In genomic region chr14:34220311-34220710, GRCh38 we compare ENCODE assay signal across 21 cellular contexts.
"Had no signal": no experiment of that assay in that cellular context is flagged by ENCODE, and none has a peak within 500 bp of the region (broad histone marks: within the 10 kb centered on the region; RNA-seq: fewer than 3 reads in every experiment).

No MANE protein-coding gene starts in this region.

- ATAC-seq: body of pancreas had no signal

- H3K36me3 Mint-ChIP-seq: activated naive CD4-positive, alpha-beta T cell treated with anti-CD3 and anti-CD28 coated beads, Interleukin-2, amount 50 U/mL, for 24 hours had no signal

- H3K4me1 ChIP-seq: ascending aorta, Peyer's patch had no signal

- H3K27me3 ChIP-seq: ascending aorta, body of pancreas, cardiac muscle cell, Peyer's patch had no signal

- H3K9me3 ChIP-seq: ascending aorta, body of pancreas, Peyer's patch had no signal

- H3K9me3 Mint-ChIP-seq: activated CD4-positive, alpha-beta memory T cell treated with anti-CD3 and anti-CD28 coated beads, Interleukin-2, amount 10 ng/mL, durations not matched to agents 7 days and 5 days; activated naive CD4-positive, alpha-beta T cell treated with anti-CD3 and anti-CD28 coated beads, Interleukin-2, amount 50 U/mL, for 24 hours had no signal

- H3K4me3 Mint-ChIP-seq: activated CD4-positive, alpha-beta memory T cell treated with anti-CD3 and anti-CD28 coated beads, Interleukin-2, amount 10 ng/mL, durations not matched to agents 7 days and 5 days; activated CD4-positive, alpha-beta T cell treated with anti-CD3 and anti-CD28 coated beads for 36 hours; activated naive CD4-positive, alpha-beta T cell treated with anti-CD3 and anti-CD28 coated beads, Interleukin-2, amount 50 U/mL, for 24 hours had no signal

- DNase-seq: activated CD4-positive, alpha-beta T cell treated with anti-CD3 and anti-CD28 coated beads, Interleukin-2, amount 50 U/mL, for 1 hour; activated CD4-positive, CD25-positive, alpha-beta regulatory T cell; amniotic stem cell; body of pancreas; IMR-90; NCI-H1105 treated with DMSO at 0.1 percent for 48 hours; NCI-H1436 treated with DMSO at 0.1 percent for 48 hours; NCI-H187; NCI-H2081; NCI-H510A treated with DMSO at 0.1 percent for 48 hours; NCI-H69; NK-92 treated with Interleukin-12 subunit alpha and Interleukin-12 subunit beta, amount 100 ng/mL, for 24 hours; Peyer's patch; SIG-M5; T-helper 17 cell; T-helper 9 cell had no signal

- H3K36me3 ChIP-seq: ascending aorta, cardiac muscle cell, Peyer's patch had no signal

- H3K4me3 ChIP-seq: ascending aorta, body of pancreas, cardiac muscle cell, Peyer's patch had no signal

- H3K27ac ChIP-seq: ascending aorta, body of pancreas, cardiac muscle cell, Peyer's patch had no signal
